In the genomic region with DNA sequence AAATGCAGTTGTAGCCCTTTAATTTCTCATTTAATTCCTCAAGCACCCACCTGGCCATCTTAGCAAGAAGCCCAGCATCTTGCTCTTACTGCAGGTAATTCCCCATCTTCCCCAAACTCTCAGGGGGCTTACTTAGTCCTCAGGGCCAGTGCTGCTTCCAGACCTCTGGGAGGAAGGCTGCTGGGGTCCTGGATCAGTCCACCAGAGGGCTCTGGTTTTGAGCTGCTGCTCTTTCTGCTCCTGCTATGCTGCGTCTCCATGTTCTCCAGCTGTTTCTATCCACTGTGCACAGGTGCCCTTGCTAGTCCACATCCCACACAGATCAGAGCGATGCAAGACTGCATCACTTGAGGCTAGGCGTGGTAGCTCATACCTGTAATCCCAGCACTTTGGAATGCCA, we compare ENCODE assay signal across 14 cellular contexts. TPM values are rescaled to one million over a fixed set of nuclear protein-coding genes. Genes with fewer than 3 reads are reported as not detected.
A peak's percentile ranks its signal among the peaks of the same experiment; 100 is the strongest.
DNase-seq lines count a peak whose midpoint lies in the region; TF ChIP-seq lines count a peak whose summit lies in the region.
"Had no signal": no experiment of that assay in that cellular context is flagged by ENCODE, and none has a peak within 500 bp of the region (broad histone marks: within the 10 kb centered on the region; RNA-seq: fewer than 3 reads in every experiment).

No MANE protein-coding gene starts in this region.

- H3K4me3 Mint-ChIP-seq in dendritic cell treated with granulocyte-macrophage colony-stimulating factor and Interleukin-4, amounts not matched to agents 40 ng/mL and 50 ng/mL, for 4 days = no peak overlapping the region
- no peak overlapping the region for H3K4me3 Mint-ChIP-seq in neural crest cell
- H3K4me3 Mint-ChIP-seq: stimulated activated naive B cell treated with anti-CD40 and anti-IgM and Interleukin-4, amounts not matched to agents 10 μg/mL and 1 μg/mL and 100 μg/mL, for 72 hours had no signal

- DNase-seq in GM06990 (ENCODE audit: extremely low read depth, insufficient read length) (no peak), NCI-H69 (lab: John Stamatoyannopoulos, UW) (peak; percentile 3), neural crest cell (ENCODE audit: low read depth, low spot score) (no peak), DMS114 treated with DMSO at 0.1 percent for 48 hours (lab: John Stamatoyannopoulos, UW; ENCODE audit: unreplicated experiment) (no peak), NCI-H1436 treated with DMSO at 0.1 percent for 48 hours (lab: John Stamatoyannopoulos, UW) (no peak), EL (no peak)
- DNase-seq: GOT3; NCI-H2029 treated with DMSO at 0.1 percent for 48 hours; stimulated activated naive B cell treated with anti-CD40 and anti-IgM and Interleukin-4, amounts not matched to agents 10 μg/mL and 1 μg/mL and 100 μg/mL, for 72 hours; upper lobe of right lung had no signal

- H3K27ac Mint-ChIP-seq in dendritic cell treated with granulocyte-macrophage colony-stimulating factor and Interleukin-4, amounts not matched to agents 40 ng/mL and 50 ng/mL, for 4 days = peak overlapping the region; percentile 18
- H3K27ac Mint-ChIP-seq in neural crest cell (ENCODE audit: unreplicated experiment) = no peak overlapping the region
- H3K27ac Mint-ChIP-seq: stimulated activated naive B cell treated with anti-CD40 and anti-IgM and Interleukin-4, amounts not matched to agents 10 μg/mL and 1 μg/mL and 100 μg/mL, for 72 hours had no signal

- H3K27me3 Mint-ChIP-seq in dendritic cell treated with granulocyte-macrophage colony-stimulating factor and Interleukin-4, amounts not matched to agents 40 ng/mL and 50 ng/mL, for 4 days = peaks cover 3% of the 10 kb centered on the region
- H3K27me3 Mint-ChIP-seq in neural crest cell (ENCODE audit: low read depth) = no peaks in the 10 kb centered on the region

- H3K9me3 Mint-ChIP-seq in dendritic cell treated with granulocyte-macrophage colony-stimulating factor and Interleukin-4, amounts not matched to agents 40 ng/mL and 50 ng/mL, for 4 days = peaks cover 9% of the 10 kb centered on the region
- H3K9me3 Mint-ChIP-seq in neural crest cell = peaks cover 4% of the 10 kb centered on the region
- H3K9me3 Mint-ChIP-seq: stimulated activated naive B cell treated with anti-CD40 and anti-IgM and Interleukin-4, amounts not matched to agents 10 μg/mL and 1 μg/mL and 100 μg/mL, for 72 hours had no signal

- no peak overlapping the region for H3K4me3 ChIP-seq in GM06990 (replicated peaks; ENCODE audit: low read depth, low read length)
- H3K4me3 ChIP-seq: breast epithelium, lung, SJCRH30, upper lobe of right lung had no signal

- H3K27me3 ChIP-seq in GM06990 (replicated peaks; ENCODE audit: control insufficient read depth, insufficient read depth, low read length) = no peaks in the 10 kb centered on the region
- H3K27me3 ChIP-seq: breast epithelium, SJCRH30, upper lobe of right lung had no signal

- intact Hi-C loops in dendritic cell treated with granulocyte-macrophage colony-stimulating factor and Interleukin-4, amounts not matched to agents 40 ng/mL and 50 ng/mL, for 4 days (cut with micrococcal nuclease) = no loop called here

- peaks cover 42% of the 10 kb centered on the region for H3K4me1 Mint-ChIP-seq in dendritic cell treated with granulocyte-macrophage colony-stimulating factor and Interleukin-4, amounts not matched to agents 40 ng/mL and 50 ng/mL, for 4 days (ENCODE audit: low read depth)
- peaks cover 23% of the 10 kb centered on the region for H3K4me1 Mint-ChIP-seq in neural crest cell
- H3K4me1 Mint-ChIP-seq: stimulated activated naive B cell treated with anti-CD40 and anti-IgM and Interleukin-4, amounts not matched to agents 10 μg/mL and 1 μg/mL and 100 μg/mL, for 72 hours had no signal

- no peaks in the 10 kb centered on the region for H3K36me3 ChIP-seq in GM06990 (ENCODE audit: control insufficient read depth, insufficient read depth, low read length)
- H3K36me3 ChIP-seq: breast epithelium, SJCRH30 had no signal

- TF ChIP-seq CTCF in GM06990 (IDR thresholded peaks at IDR 0.05; ENCODE audit: insufficient read depth, low read length, poor library complexity, severe bottlenecking) (peak; percentile 14), neural crest cell (conservative IDR thresholded peaks at IDR 0.05) (peak; percentile 35)

- no peaks in the 10 kb centered on the region for H3K36me3 Mint-ChIP-seq in dendritic cell treated with granulocyte-macrophage colony-stimulating factor and Interleukin-4, amounts not matched to agents 40 ng/mL and 50 ng/mL, for 4 days (ENCODE audit: low read depth)
- peaks cover 5% of the 10 kb centered on the region for H3K36me3 Mint-ChIP-seq in neural crest cell (ENCODE audit: low read depth)

RNA-seq across cellular contexts. Expression of a gene that starts 34.5 kb away (rescaled TPM):
- total RNA-seq in neural crest cell = 6.2 and 7.8 TPM in 2 replicates
